ENCODE assay signal across 39 cellular contexts in genomic region chr19:46088101-46088500, GRCh38. TPM values are rescaled to one million over a fixed set of nuclear protein-coding genes. Genes with fewer than 3 reads are reported as not detected.
"Had no signal": no experiment of that assay in that cellular context is flagged by ENCODE, and none has a peak within 500 bp of the region (broad histone marks: within the 10 kb centered on the region; RNA-seq: fewer than 3 reads in every experiment).

No MANE protein-coding gene starts in this region.

- H3K4me3 ChIP-seq: adrenal gland, ascending aorta, body of pancreas, breast epithelium, cardiac muscle cell had no signal

- H3K27me3 ChIP-seq: adrenal gland, ascending aorta, body of pancreas, breast epithelium, cardiac muscle cell had no signal

- ATAC-seq: activated naive CD4-positive, alpha-beta T cell treated with anti-CD3 and anti-CD28 coated beads, Interleukin-2, amount 50 U/mL, for 72 hours; activated naive CD8-positive, alpha-beta T cell treated with anti-CD3 and anti-CD28 coated beads, Interleukin-2, amount 50 U/mL, for 24 hours; activated T-cell treated with anti-CD3 and anti-CD28 coated beads, Interleukin-2, amount 50 U/mL, for 4 hours; activated T-cell treated with anti-CD3 and anti-CD28 coated beads, Interleukin-2, amount 50 U/mL, for 72 hours; activated T-helper 17 cell treated with anti-CD3 and anti-CD28 coated beads, Interleukin-2, amount 50 U/mL, for 72 hours; body of pancreas had no signal

- FAIRE-seq: astrocyte, bronchial epithelial cell, colon had no signal

- DNase-seq: activated effector memory CD4-positive, alpha-beta T cell treated with anti-CD3 and anti-CD28 coated beads, Interleukin-2, amount 50 U/mL, for 16 hours; activated effector memory CD4-positive, alpha-beta T cell treated with Interleukin-2 at 50 U/mL for 16 hours; activated gamma-delta T cell; activated gamma-delta T cell treated with Interleukin-2 at 50 U/mL for 16 hours; activated naive CD4-positive, alpha-beta T cell; activated naive CD4-positive, alpha-beta T cell treated with anti-CD3 and anti-CD28 coated beads for 36 hours; activated naive CD4-positive, alpha-beta T cell treated with anti-CD3 and anti-CD28 coated beads, Interleukin-2, amount 10 ng/mL, durations not matched to agents 7 days and 5 days; activated naive CD4-positive, alpha-beta T cell treated with anti-CD3 and anti-CD28 coated beads, Interleukin-2, amount 50 U/mL, for 16 hours; activated naive CD4-positive, alpha-beta T cell treated with Interleukin-2 at 50 U/mL for 16 hours; activated naive CD8-positive, alpha-beta T cell treated with anti-CD3 and anti-CD28 coated beads for 36 hours; activated naive CD8-positive, alpha-beta T cell treated with anti-CD3 and anti-CD28 coated beads, Interleukin-2, amount 10 ng/mL, durations not matched to agents 7 days and 5 days; activated naive CD8-positive, alpha-beta T cell treated with anti-CD3 and anti-CD28 coated beads, Interleukin-2, amount 50 U/mL, for 24 hours; activated T-cell treated with anti-CD3 and anti-CD28 coated beads, Interleukin-2, amount 50 U/mL, for 4 hours; activated T-cell treated with anti-CD3 and anti-CD28 coated beads, Interleukin-2, amount 50 U/mL, for 48 hours; activated T-cell treated with anti-CD3 and anti-CD28 coated beads, Interleukin-2, amount 50 U/mL, for 72 hours; adrenal gland; amniotic stem cell; amygdala; anterior cingulate cortex; aorta; body of pancreas; brain microvascular endothelial cell; caudate nucleus; central memory CD4-positive, alpha-beta T cell; cerebellar nuclear complex had no signal

- H3K36me3 ChIP-seq: adrenal gland, ascending aorta, brain microvascular endothelial cell, breast epithelium, cardiac muscle cell had no signal

- H3K4me1 ChIP-seq: adrenal gland, ascending aorta, body of pancreas, breast epithelium had no signal

- H3K27ac ChIP-seq: adrenal gland, ascending aorta, body of pancreas, brain microvascular endothelial cell, breast epithelium, cardiac muscle cell had no signal

RNA-seq across cellular contexts. Expression of gene IGFL3, which starts 36.4 kb away (rescaled TPM):
- total RNA-seq: activated naive CD4-positive, alpha-beta T cell treated with anti-CD3 and anti-CD28 coated beads for 36 hours; activated naive CD4-positive, alpha-beta T cell treated with anti-CD3 and anti-CD28 coated beads, Interleukin-2, amount 50 U/mL, for 72 hours; activated naive CD8-positive, alpha-beta T cell treated with anti-CD3 and anti-CD28 coated beads for 36 hours; activated naive CD8-positive, alpha-beta T cell treated with anti-CD3 and anti-CD28 coated beads, Interleukin-2, amount 10 ng/mL, durations not matched to agents 7 days and 5 days; activated T-cell treated with anti-CD3 and anti-CD28 coated beads, Interleukin-2, amount 50 U/mL, for 4 hours; activated T-cell treated with anti-CD3 and anti-CD28 coated beads, Interleukin-2, amount 50 U/mL, for 72 hours; activated T-helper 1 cell treated with anti-CD3 and anti-CD28 coated beads, Interleukin-12 subunit alpha, Interleukin-12 subunit beta, Interleukin-2, Interleukin-4 antibody, amounts not matched to agents 30 ng/mL and 10 ng/mL and 1 ng/mL, durations not matched to agents 14 hours and 24 hours and 36 hours; activated T-helper 17 cell treated with anti-CD3 and anti-CD28 coated beads, Interleukin-2, amount 50 U/mL, for 72 hours; activated T-helper 2 cell treated with anti-CD3 and anti-CD28 coated beads, Interferon-gamma antibody, Interleukin-2, Interleukin-4, amounts not matched to agents 10 μg/mL and 5 μg/mL and 100 μg/mL, durations not matched to agents 14 hours and 24 hours and 36 hours; adrenal gland; aorta; ascending aorta; body of pancreas; breast epithelium; bronchial epithelial cell; cardiac muscle cell; cardiac septum; cerebellum had no signal
- polyA plus RNA-seq: adipose tissue, adrenal gland, aorta, cardiac muscle cell had no signal

RNA-seq across cellular contexts. Expression of gene IGFL4, which starts 47.3 kb away (rescaled TPM):
- total RNA-seq: activated naive CD4-positive, alpha-beta T cell treated with anti-CD3 and anti-CD28 coated beads for 36 hours; activated naive CD4-positive, alpha-beta T cell treated with anti-CD3 and anti-CD28 coated beads, Interleukin-2, amount 50 U/mL, for 72 hours; activated naive CD8-positive, alpha-beta T cell treated with anti-CD3 and anti-CD28 coated beads for 36 hours; activated naive CD8-positive, alpha-beta T cell treated with anti-CD3 and anti-CD28 coated beads, Interleukin-2, amount 10 ng/mL, durations not matched to agents 7 days and 5 days; activated T-cell treated with anti-CD3 and anti-CD28 coated beads, Interleukin-2, amount 50 U/mL, for 4 hours; activated T-cell treated with anti-CD3 and anti-CD28 coated beads, Interleukin-2, amount 50 U/mL, for 72 hours; activated T-helper 1 cell treated with anti-CD3 and anti-CD28 coated beads, Interleukin-12 subunit alpha, Interleukin-12 subunit beta, Interleukin-2, Interleukin-4 antibody, amounts not matched to agents 30 ng/mL and 10 ng/mL and 1 ng/mL, durations not matched to agents 14 hours and 24 hours and 36 hours; activated T-helper 17 cell treated with anti-CD3 and anti-CD28 coated beads, Interleukin-2, amount 50 U/mL, for 72 hours; activated T-helper 2 cell treated with anti-CD3 and anti-CD28 coated beads, Interferon-gamma antibody, Interleukin-2, Interleukin-4, amounts not matched to agents 10 μg/mL and 5 μg/mL and 100 μg/mL, durations not matched to agents 14 hours and 24 hours and 36 hours; aorta; ascending aorta; body of pancreas; breast epithelium; bronchial epithelial cell; cardiac septum; chondrocyte had no signal
- polyA plus RNA-seq: aorta had no signal

RNA-seq across cellular contexts. Expression of gene IGFL2, which starts 59.9 kb away (rescaled TPM):
- total RNA-seq: activated naive CD4-positive, alpha-beta T cell treated with anti-CD3 and anti-CD28 coated beads for 36 hours; activated naive CD8-positive, alpha-beta T cell treated with anti-CD3 and anti-CD28 coated beads for 36 hours; activated naive CD8-positive, alpha-beta T cell treated with anti-CD3 and anti-CD28 coated beads, Interleukin-2, amount 10 ng/mL, durations not matched to agents 7 days and 5 days; activated T-cell treated with anti-CD3 and anti-CD28 coated beads, Interleukin-2, amount 50 U/mL, for 4 hours; activated T-cell treated with anti-CD3 and anti-CD28 coated beads, Interleukin-2, amount 50 U/mL, for 72 hours; activated T-helper 17 cell treated with anti-CD3 and anti-CD28 coated beads, Interleukin-2, amount 50 U/mL, for 72 hours; adrenal gland; ascending aorta; body of pancreas; breast epithelium; bronchial epithelial cell; cardiac muscle cell; cardiac septum had no signal
- polyA plus RNA-seq: adrenal gland, aorta had no signal
